Comparison of ENCODE assay signal across 8 cellular contexts in genomic region chr20:36199293-36200257, GRCh38. TPM values are rescaled to one million over a fixed set of nuclear protein-coding genes. Genes with fewer than 3 reads are reported as not detected.
DNase-seq lines count a peak whose midpoint lies in the region; ATAC-seq and TF ChIP-seq lines count a peak whose summit lies in the region.

No MANE protein-coding gene starts in this region.

- ATAC-seq in lower lobe of right lung (peak; percentile 82 to 83), HG02678 (IDR thresholded peaks at IDR 0.05; ENCODE audit: unreplicated experiment) (no peak)

- H3K27ac Mint-ChIP-seq in CD14-positive monocyte (peak overlapping the region in 2 of 7 donors; percentile 17 to 64), HFFc6 (no peak overlapping the region)

- H3K4me1 Mint-ChIP-seq in CD14-positive monocyte (peaks cover 7% of the 10 kb centered on the region), HFFc6 (ENCODE audit: low read depth) (no peaks in the 10 kb centered on the region)

- H3K36me3 Mint-ChIP-seq in CD14-positive monocyte, result no peaks in the 10 kb centered on the region
- H3K36me3 Mint-ChIP-seq in HFFc6 (ENCODE audit: low read depth), result no peaks in the 10 kb centered on the region

- no peaks in the 10 kb centered on the region for H3K4me1 ChIP-seq in lower lobe of right lung

- intact Hi-C loops in CD14-positive monocyte (cut with micrococcal nuclease) (loop anchor here in 1 of 2 donors (5.0 kb wide), 2 partner anchors 42 to 243 kb away; no protein-coding TSS in a partner anchor), dorsolateral prefrontal cortex (cut with DNase I) (loop anchor here (2.0 to 10.0 kb wide), 4 partner anchors 42 to 395 kb away; no protein-coding TSS in a partner anchor), lower lobe of right lung (cut with DNase I) (loop anchor here (10.0 kb wide), 1 partner anchor 235 kb away; no protein-coding TSS in a partner anchor)

- no peaks in the 10 kb centered on the region for H3K9me3 Mint-ChIP-seq in CD14-positive monocyte
- no peaks in the 10 kb centered on the region for H3K9me3 Mint-ChIP-seq in HFFc6

- peak; percentile 66 for DNase-seq in CD14-positive monocyte (ENCODE audit: low spot score)
- DNase-seq in HFFc6, result peak; percentile 67
- DNase-seq in NCI-H748 treated with DMSO at 0.1 percent for 48 hours (lab: John Stamatoyannopoulos, UW), result peak; percentile 60
- peak; percentile 72 to 75 for DNase-seq in activated CD4-positive, alpha-beta T cell treated with anti-CD3 and anti-CD28 coated beads, Interleukin-2, amount 50 U/mL, for 4 hours
- peak; percentile 74 to 94 (median 83) for DNase-seq in dorsolateral prefrontal cortex
- peak; percentile 77 for DNase-seq in lower lobe of right lung
- DNase-seq in stimulated activated CD8-positive, alpha-beta memory T cell treated with anti-CD3 and anti-CD28 coated beads, Interleukin-12 subunit alpha, Interleukin-12 subunit beta, amount 100 ng/mL, for 1 hour (ENCODE audit: low read depth), result peak; percentile 59

- peak overlapping the region in 27 of 59 donors; percentile 2 to 70 (median 39) for H3K27ac ChIP-seq in dorsolateral prefrontal cortex
- H3K27ac ChIP-seq in lower lobe of right lung, result no peak overlapping the region

- no peaks in the 10 kb centered on the region for H3K27me3 ChIP-seq in dorsolateral prefrontal cortex
- no peaks in the 10 kb centered on the region for H3K27me3 ChIP-seq in lower lobe of right lung (ENCODE audit: low read depth)

- TF ChIP-seq CTCF in CD14-positive monocyte (IDR thresholded peaks at IDR 0.05), result peak; percentile 95
- peak; percentile 97 for TF ChIP-seq CTCF in HFFc6 (IDR thresholded peaks at IDR 0.05)
- TF ChIP-seq CTCF in dorsolateral prefrontal cortex (IDR thresholded peaks at IDR 0.05 in 54 of 56, conservative IDR thresholded peaks at IDR 0.05 in 2 of 56; ENCODE audit: low read depth in 1 of 56, partially characterized antibody in 56 of 56), result peak; percentile 82 to 98 (median 92)
- TF ChIP-seq CTCF in lower lobe of right lung (IDR thresholded peaks at IDR 0.05), result peak; percentile 85

- H3K4me3 ChIP-seq in dorsolateral prefrontal cortex (no peak overlapping the region), lower lobe of right lung (no peak overlapping the region)

- H3K4me3 Mint-ChIP-seq in CD14-positive monocyte, result no peak overlapping the region
- H3K4me3 Mint-ChIP-seq in HFFc6, result no peak overlapping the region

- H3K9me3 ChIP-seq in lower lobe of right lung, result no peaks in the 10 kb centered on the region

- H3K27me3 Mint-ChIP-seq in CD14-positive monocyte (ENCODE audit: low read depth in 3 of 3), result peaks cover 3 to 10% (median 8%) of the 10 kb centered on the region in 3 donors
- peaks cover 1% of the 10 kb centered on the region; the same call in 1 of the 2 replicates for H3K27me3 Mint-ChIP-seq in HFFc6 (ENCODE audit: insufficient read depth)

- peaks cover 66% of the 10 kb centered on the region for H3K36me3 ChIP-seq in lower lobe of right lung

RNA-seq across cellular contexts. Expression of gene AAR2, which starts 36.7 kb away (rescaled TPM):
- polyA plus RNA-seq in CD14-positive monocyte, result 10 to 100 TPM; 45.2 to 48.8 TPM
- 10 to 100 TPM; 20.4 to 25.9 (median 23.7) TPM for total RNA-seq in HFFc6 (2021; fragmentation: NEBNext Ultra II Directional; extraction: Animal tissue kit (Norgen Biotek cat#: 25700))
- total RNA-seq in dorsolateral prefrontal cortex (10 to 100 TPM in 119 of 120 experiments, 1 to 10 TPM in 1; 9.9 to 18.5 (median 14.4) TPM), lower lobe of right lung (23.7 TPM)

RNA-seq across cellular contexts. Expression of gene EPB41L1, which starts 45.0 kb away (rescaled TPM):
- not detected for polyA plus RNA-seq in CD14-positive monocyte
- 10 to 100 TPM; 41.9 to 51.0 (median 43.4) TPM for total RNA-seq in HFFc6 (2021; fragmentation: NEBNext Ultra II Directional; extraction: Animal tissue kit (Norgen Biotek cat#: 25700))
- 100 to 1,000 TPM; 192 to 410 (median 332) TPM for total RNA-seq in dorsolateral prefrontal cortex
- total RNA-seq in lower lobe of right lung, result 68.9 TPM
